1 cellular context compared by ENCODE assay signal in genomic region chr7:127769696-127770400, GRCh38.
TF ChIP-seq lines count a peak whose summit lies in the region.

No MANE protein-coding gene starts in this region.

TF ChIP-seq in GM23338, 12 proteins besides CTCF, POLR2A, EP300 and RAD21:
- TF ChIP-seq CREB1 (CRISPR knock-in tag; IDR thresholded peaks at IDR 0.05; ENCODE audit: low read depth) (no peak), ZNF462 (CRISPR knock-in tag; IDR thresholded peaks at IDR 0.05) (no peak), ZNF331 (CRISPR knock-in tag; IDR thresholded peaks at IDR 0.05; ENCODE audit: low read depth) (no peak), EZH2 (IDR thresholded peaks at IDR 0.05; ENCODE audit: low read depth, unreplicated experiment) (no peak), EZH2phosphoT487 (IDR thresholded peaks at IDR 0.05; ENCODE audit: unreplicated experiment) (no peak), NANOG (IDR thresholded peaks at IDR 0.05; ENCODE audit: borderline replicate concordance) (no peak), POLR2AphosphoS5 (IDR thresholded peaks at IDR 0.05; ENCODE audit: low read depth) (no peak), STAT1 (IDR thresholded peaks at IDR 0.05; ENCODE audit: unreplicated experiment) (no peak), ZNF114 (CRISPR knock-in tag; IDR thresholded peaks at IDR 0.05) (no peak), JUNB (IDR thresholded peaks at IDR 0.05; ENCODE audit: unreplicated experiment) (no peak)
- TF ChIP-seq, protein P1, sequence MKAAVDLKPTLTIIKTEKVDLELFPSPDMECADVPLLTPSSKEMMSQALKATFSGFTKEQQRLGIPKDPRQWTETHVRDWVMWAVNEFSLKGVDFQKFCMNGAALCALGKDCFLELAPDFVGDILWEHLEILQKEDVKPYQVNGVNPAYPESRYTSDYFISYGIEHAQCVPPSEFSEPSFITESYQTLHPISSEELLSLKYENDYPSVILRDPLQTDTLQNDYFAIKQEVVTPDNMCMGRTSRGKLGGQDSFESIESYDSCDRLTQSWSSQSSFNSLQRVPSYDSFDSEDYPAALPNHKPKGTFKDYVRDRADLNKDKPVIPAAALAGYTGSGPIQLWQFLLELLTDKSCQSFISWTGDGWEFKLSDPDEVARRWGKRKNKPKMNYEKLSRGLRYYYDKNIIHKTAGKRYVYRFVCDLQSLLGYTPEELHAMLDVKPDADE (IDR thresholded peaks at IDR 0.05), result no peak
- TF ChIP-seq, protein P2, sequence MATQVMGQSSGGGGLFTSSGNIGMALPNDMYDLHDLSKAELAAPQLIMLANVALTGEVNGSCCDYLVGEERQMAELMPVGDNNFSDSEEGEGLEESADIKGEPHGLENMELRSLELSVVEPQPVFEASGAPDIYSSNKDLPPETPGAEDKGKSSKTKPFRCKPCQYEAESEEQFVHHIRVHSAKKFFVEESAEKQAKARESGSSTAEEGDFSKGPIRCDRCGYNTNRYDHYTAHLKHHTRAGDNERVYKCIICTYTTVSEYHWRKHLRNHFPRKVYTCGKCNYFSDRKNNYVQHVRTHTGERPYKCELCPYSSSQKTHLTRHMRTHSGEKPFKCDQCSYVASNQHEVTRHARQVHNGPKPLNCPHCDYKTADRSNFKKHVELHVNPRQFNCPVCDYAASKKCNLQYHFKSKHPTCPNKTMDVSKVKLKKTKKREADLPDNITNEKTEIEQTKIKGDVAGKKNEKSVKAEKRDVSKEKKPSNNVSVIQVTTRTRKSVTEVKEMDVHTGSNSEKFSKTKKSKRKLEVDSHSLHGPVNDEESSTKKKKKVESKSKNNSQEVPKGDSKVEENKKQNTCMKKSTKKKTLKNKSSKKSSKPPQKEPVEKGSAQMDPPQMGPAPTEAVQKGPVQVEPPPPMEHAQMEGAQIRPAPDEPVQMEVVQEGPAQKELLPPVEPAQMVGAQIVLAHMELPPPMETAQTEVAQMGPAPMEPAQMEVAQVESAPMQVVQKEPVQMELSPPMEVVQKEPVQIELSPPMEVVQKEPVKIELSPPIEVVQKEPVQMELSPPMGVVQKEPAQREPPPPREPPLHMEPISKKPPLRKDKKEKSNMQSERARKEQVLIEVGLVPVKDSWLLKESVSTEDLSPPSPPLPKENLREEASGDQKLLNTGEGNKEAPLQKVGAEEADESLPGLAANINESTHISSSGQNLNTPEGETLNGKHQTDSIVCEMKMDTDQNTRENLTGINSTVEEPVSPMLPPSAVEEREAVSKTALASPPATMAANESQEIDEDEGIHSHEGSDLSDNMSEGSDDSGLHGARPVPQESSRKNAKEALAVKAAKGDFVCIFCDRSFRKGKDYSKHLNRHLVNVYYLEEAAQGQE (IDR thresholded peaks at IDR 0.05; ENCODE audit: unreplicated experiment), result no peak
TF ChIP-seq in GM23338: peak in this region for 0.
